1 cellular context compared by ENCODE assay signal in the genomic region with DNA sequence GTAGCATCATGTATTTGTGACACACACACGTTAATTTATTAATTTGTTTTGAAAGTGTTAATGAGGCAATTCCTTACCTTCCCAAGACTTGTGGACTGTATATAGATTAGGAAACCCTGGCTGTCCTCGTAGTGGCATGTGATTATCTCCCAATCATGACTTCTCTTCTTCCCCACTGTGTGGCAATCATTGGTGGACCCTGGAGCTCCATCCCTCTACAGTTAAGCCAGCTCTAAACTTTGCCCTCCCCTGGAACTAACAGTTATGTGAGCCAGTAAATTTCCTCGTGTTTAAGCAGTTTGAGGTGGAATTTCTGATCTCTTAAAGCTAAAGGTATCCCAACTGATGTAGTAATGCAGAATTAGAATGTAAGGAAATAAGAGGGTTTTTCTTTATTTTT.
TF ChIP-seq lines count a peak whose summit lies in the region.

No MANE protein-coding gene starts in this region.

TF ChIP-seq in HepG2, 621 proteins besides CTCF, POLR2A, EP300 and RAD21:
- TF ChIP-seq HDAC2 (CRISPR knock-in tag; IDR thresholded peaks at IDR 0.05) (no peak), HNF4A (CRISPR knock-in tag; IDR thresholded peaks at IDR 0.05) (peak; percentile 69), CC2D1A (CRISPR knock-in tag; IDR thresholded peaks at IDR 0.05) (no peak), ZFP36L1 (CRISPR knock-in tag; IDR thresholded peaks at IDR 0.05) (no peak), NFYB (CRISPR knock-in tag; IDR thresholded peaks at IDR 0.05) (peak; percentile 35; the same call in 1 of the 2 replicates), ETV6 (CRISPR knock-in tag; conservative IDR thresholded peaks at IDR 0.05) (no peak), ZNF644 (CRISPR knock-in tag; IDR thresholded peaks at IDR 0.05; ENCODE audit: low read depth) (0 out of 2 replicates have a peak, but pooled peaks have one; percentile 37), CREB1 (IDR thresholded peaks at IDR 0.05) (no peak), CREB1 (CRISPR knock-in tag; IDR thresholded peaks at IDR 0.05) (no peak), CEBPB (IDR thresholded peaks at IDR 0.05; ENCODE audit: borderline replicate concordance, low read depth, low read length) (peak; percentile 61; the same call in 1 of the 2 replicates), ARID2 (CRISPR knock-in tag; IDR thresholded peaks at IDR 0.05; ENCODE audit: borderline replicate concordance) (no peak), ZNF326 (CRISPR knock-in tag; IDR thresholded peaks at IDR 0.05; ENCODE audit: borderline replicate concordance) (no peak), ZMYM4 (CRISPR knock-in tag; IDR thresholded peaks at IDR 0.05) (peak; percentile 56), ZNF136 (CRISPR knock-in tag; IDR thresholded peaks at IDR 0.05; ENCODE audit: low read depth) (no peak), ZKSCAN8 (CRISPR knock-in tag; IDR thresholded peaks at IDR 0.05; ENCODE audit: borderline replicate concordance) (no peak), HNF4G (IDR thresholded peaks at IDR 0.05; ENCODE audit: borderline replicate concordance, low read depth, low read length) (peak; percentile 18; the same call in 1 of the 2 replicates), HNF4G (CRISPR knock-in tag; IDR thresholded peaks at IDR 0.05; ENCODE audit: borderline replicate concordance, low read depth) (no peak)
- TF ChIP-seq, protein P1, sequence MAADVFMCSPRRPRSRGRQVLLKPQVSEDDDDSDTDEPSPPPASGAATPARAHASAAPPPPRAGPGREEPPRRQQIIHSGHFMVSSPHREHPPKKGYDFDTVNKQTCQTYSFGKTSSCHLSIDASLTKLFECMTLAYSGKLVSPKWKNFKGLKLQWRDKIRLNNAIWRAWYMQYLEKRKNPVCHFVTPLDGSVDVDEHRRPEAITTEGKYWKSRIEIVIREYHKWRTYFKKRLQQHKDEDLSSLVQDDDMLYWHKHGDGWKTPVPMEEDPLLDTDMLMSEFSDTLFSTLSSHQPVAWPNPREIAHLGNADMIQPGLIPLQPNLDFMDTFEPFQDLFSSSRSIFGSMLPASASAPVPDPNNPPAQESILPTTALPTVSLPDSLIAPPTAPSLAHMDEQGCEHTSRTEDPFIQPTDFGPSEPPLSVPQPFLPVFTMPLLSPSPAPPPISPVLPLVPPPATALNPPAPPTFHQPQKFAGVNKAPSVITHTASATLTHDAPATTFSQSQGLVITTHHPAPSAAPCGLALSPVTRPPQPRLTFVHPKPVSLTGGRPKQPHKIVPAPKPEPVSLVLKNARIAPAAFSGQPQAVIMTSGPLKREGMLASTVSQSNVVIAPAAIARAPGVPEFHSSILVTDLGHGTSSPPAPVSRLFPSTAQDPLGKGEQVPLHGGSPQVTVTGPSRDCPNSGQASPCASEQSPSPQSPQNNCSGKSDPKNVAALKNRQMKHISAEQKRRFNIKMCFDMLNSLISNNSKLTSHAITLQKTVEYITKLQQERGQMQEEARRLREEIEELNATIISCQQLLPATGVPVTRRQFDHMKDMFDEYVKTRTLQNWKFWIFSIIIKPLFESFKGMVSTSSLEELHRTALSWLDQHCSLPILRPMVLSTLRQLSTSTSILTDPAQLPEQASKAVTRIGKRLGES (CRISPR knock-in tag; IDR thresholded peaks at IDR 0.05; ENCODE audit: borderline replicate concordance) = no peak
- TF ChIP-seq, protein P2, sequence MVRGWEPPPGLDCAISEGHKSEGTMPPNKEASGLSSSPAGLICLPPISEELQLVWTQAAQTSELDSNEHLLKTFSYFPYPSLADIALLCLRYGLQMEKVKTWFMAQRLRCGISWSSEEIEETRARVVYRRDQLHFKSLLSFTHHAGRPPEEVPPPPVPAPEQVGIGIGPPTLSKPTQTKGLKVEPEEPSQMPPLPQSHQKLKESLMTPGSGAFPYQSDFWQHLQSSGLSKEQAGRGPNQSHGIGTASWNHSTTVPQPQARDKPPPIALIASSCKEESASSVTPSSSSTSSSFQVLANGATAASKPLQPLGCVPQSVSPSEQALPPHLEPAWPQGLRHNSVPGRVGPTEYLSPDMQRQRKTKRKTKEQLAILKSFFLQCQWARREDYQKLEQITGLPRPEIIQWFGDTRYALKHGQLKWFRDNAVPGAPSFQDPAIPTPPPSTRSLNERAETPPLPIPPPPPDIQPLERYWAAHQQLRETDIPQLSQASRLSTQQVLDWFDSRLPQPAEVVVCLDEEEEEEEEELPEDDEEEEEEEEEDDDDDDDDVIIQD (CRISPR knock-in tag; IDR thresholded peaks at IDR 0.05; ENCODE audit: low read depth) = peak; percentile 16; the same call in 1 of the 2 replicates
- TF ChIP-seq, protein P3, sequence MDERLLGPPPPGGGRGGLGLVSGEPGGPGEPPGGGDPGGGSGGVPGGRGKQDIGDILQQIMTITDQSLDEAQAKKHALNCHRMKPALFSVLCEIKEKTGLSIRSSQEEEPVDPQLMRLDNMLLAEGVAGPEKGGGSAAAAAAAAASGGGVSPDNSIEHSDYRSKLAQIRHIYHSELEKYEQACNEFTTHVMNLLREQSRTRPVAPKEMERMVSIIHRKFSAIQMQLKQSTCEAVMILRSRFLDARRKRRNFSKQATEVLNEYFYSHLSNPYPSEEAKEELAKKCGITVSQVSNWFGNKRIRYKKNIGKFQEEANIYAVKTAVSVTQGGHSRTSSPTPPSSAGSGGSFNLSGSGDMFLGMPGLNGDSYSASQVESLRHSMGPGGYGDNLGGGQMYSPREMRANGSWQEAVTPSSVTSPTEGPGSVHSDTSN (CRISPR knock-in tag; IDR thresholded peaks at IDR 0.05) = no peak
- TF ChIP-seq, protein P4, sequence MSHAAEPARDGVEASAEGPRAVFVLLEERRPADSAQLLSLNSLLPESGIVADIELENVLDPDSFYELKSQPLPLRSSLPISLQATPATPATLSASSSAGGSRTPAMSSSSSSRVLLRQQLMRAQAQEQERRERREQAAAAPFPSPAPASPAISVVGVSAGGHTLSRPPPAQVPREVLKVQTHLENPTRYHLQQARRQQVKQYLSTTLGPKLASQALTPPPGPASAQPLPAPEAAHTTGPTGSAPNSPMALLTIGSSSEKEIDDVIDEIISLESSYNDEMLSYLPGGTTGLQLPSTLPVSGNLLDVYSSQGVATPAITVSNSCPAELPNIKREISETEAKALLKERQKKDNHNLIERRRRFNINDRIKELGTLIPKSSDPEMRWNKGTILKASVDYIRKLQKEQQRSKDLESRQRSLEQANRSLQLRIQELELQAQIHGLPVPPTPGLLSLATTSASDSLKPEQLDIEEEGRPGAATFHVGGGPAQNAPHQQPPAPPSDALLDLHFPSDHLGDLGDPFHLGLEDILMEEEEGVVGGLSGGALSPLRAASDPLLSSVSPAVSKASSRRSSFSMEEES (CRISPR knock-in tag; IDR thresholded peaks at IDR 0.05) = no peak
- TF ChIP-seq, protein P5, sequence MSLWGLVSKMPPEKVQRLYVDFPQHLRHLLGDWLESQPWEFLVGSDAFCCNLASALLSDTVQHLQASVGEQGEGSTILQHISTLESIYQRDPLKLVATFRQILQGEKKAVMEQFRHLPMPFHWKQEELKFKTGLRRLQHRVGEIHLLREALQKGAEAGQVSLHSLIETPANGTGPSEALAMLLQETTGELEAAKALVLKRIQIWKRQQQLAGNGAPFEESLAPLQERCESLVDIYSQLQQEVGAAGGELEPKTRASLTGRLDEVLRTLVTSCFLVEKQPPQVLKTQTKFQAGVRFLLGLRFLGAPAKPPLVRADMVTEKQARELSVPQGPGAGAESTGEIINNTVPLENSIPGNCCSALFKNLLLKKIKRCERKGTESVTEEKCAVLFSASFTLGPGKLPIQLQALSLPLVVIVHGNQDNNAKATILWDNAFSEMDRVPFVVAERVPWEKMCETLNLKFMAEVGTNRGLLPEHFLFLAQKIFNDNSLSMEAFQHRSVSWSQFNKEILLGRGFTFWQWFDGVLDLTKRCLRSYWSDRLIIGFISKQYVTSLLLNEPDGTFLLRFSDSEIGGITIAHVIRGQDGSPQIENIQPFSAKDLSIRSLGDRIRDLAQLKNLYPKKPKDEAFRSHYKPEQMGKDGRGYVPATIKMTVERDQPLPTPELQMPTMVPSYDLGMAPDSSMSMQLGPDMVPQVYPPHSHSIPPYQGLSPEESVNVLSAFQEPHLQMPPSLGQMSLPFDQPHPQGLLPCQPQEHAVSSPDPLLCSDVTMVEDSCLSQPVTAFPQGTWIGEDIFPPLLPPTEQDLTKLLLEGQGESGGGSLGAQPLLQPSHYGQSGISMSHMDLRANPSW (CRISPR knock-in tag; IDR thresholded peaks at IDR 0.05; ENCODE audit: borderline replicate concordance) = no peak
- TF ChIP-seq, protein P6, sequence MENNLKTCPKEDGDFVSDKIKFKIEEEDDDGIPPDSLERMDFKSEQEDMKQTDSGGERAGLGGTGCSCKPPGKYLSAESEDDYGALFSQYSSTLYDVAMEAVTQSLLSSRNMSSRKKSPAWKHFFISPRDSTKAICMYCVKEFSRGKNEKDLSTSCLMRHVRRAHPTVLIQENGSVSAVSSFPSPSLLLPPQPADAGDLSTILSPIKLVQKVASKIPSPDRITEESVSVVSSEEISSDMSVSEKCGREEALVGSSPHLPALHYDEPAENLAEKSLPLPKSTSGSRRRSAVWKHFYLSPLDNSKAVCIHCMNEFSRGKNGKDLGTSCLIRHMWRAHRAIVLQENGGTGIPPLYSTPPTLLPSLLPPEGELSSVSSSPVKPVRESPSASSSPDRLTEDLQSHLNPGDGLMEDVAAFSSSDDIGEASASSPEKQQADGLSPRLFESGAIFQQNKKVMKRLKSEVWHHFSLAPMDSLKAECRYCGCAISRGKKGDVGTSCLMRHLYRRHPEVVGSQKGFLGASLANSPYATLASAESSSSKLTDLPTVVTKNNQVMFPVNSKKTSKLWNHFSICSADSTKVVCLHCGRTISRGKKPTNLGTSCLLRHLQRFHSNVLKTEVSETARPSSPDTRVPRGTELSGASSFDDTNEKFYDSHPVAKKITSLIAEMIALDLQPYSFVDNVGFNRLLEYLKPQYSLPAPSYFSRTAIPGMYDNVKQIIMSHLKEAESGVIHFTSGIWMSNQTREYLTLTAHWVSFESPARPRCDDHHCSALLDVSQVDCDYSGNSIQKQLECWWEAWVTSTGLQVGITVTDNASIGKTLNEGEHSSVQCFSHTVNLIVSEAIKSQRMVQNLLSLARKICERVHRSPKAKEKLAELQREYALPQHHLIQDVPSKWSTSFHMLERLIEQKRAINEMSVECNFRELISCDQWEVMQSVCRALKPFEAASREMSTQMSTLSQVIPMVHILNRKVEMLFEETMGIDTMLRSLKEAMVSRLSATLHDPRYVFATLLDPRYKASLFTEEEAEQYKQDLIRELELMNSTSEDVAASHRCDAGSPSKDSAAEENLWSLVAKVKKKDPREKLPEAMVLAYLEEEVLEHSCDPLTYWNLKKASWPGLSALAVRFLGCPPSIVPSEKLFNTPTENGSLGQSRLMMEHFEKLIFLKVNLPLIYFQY (CRISPR knock-in tag; IDR thresholded peaks at IDR 0.05; ENCODE audit: borderline replicate concordance) = no peak
